18 cellular contexts compared by ENCODE assay signal in genomic region chr12:83864064-83864463, GRCh38.
DNase-seq lines count a peak whose midpoint lies in the region; ATAC-seq and TF ChIP-seq lines count a peak whose summit lies in the region.
"Had no signal": no experiment of that assay in that cellular context is flagged by ENCODE, and none has a peak within 500 bp of the region (broad histone marks: within the 10 kb centered on the region; RNA-seq: fewer than 3 reads in every experiment).

No MANE protein-coding gene starts in this region.

- no peak overlapping the region for H3K4me3 Mint-ChIP-seq in osteocyte (ENCODE audit: unreplicated experiment)
- H3K4me3 Mint-ChIP-seq: B cell; CD4-positive, alpha-beta T cell; CD8-positive, alpha-beta T cell had no signal

- no peak for TF ChIP-seq CTCF in osteocyte (IDR thresholded peaks at IDR 0.05)

- DNase-seq in EH (ENCODE audit: low read depth), result peak; percentile 28
- peak; percentile 21 for DNase-seq in fibroblast of gingiva (ENCODE audit: low read depth)
- DNase-seq in osteocyte (ENCODE audit: extremely low spot score, unreplicated experiment), result no peak
- peak; percentile 6 for DNase-seq in stromal cell of bone marrow (ENCODE audit: low read depth)
- DNase-seq: AML-193; Caco-2; Calu3; CD4-positive, alpha-beta T cell; CD8-positive, alpha-beta T cell; DMS79 treated with DMSO at 0.1 percent for 48 hours; EL; GDM1 had no signal

- H3K4me1 Mint-ChIP-seq in osteocyte (ENCODE audit: unreplicated experiment), result peaks cover 20% of the 10 kb centered on the region
- H3K4me1 Mint-ChIP-seq: B cell had no signal

- no peaks in the 10 kb centered on the region for H3K36me3 Mint-ChIP-seq in osteocyte (ENCODE audit: unreplicated experiment)
- H3K36me3 Mint-ChIP-seq: CD8-positive, alpha-beta T cell had no signal

- peak overlapping the region; percentile 60 for H3K27ac Mint-ChIP-seq in osteocyte (ENCODE audit: unreplicated experiment)
- H3K27ac Mint-ChIP-seq: B cell; CD4-positive, alpha-beta T cell; CD8-positive, alpha-beta T cell had no signal

- ATAC-seq in HG03108 (IDR thresholded peaks at IDR 0.05; ENCODE audit: unreplicated experiment) (no peak), GM19452 (IDR thresholded peaks at IDR 0.05; ENCODE audit: unreplicated experiment) (no peak), HG03280 (IDR thresholded peaks at IDR 0.05; ENCODE audit: unreplicated experiment) (no peak)
- ATAC-seq: A549; CD8-positive, alpha-beta T cell; GM12878 had no signal

- no peaks in the 10 kb centered on the region for H3K27me3 Mint-ChIP-seq in osteocyte (ENCODE audit: unreplicated experiment)
- H3K27me3 Mint-ChIP-seq: B cell; CD4-positive, alpha-beta T cell had no signal

- peaks cover 5% of the 10 kb centered on the region for H3K9me3 Mint-ChIP-seq in osteocyte (ENCODE audit: unreplicated experiment)
